Comparison of ENCODE assay signal across 26 cellular contexts in the genomic region with DNA sequence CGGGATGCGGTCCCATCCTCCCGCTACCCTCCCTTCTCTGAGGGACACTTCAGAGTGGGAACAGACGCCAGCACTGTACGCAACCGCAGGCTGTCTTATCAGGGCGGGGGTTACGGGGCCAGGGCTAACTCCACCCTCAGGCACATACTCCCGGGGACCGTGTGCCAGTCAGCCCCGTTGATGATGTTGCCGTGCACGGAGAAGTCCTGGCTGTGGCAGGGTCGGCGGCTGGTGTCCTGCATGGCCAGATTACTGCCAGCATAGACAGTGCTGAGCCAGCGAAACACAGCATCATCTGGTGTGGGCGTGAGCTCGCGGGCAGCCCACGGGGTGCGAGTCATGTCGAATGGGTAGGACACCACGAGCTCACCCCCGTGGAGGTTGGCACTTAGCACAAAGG. TPM values are rescaled to one million over a fixed set of nuclear protein-coding genes. Genes with fewer than 3 reads are reported as not detected.
"Had no signal": no experiment of that assay in that cellular context is flagged by ENCODE, and none has a peak within 500 bp of the region (broad histone marks: within the 10 kb centered on the region; RNA-seq: fewer than 3 reads in every experiment).

No MANE protein-coding gene starts in this region.

- H3K36me3 ChIP-seq: brain microvascular endothelial cell, left lung, thyroid gland had no signal

- H3K4me3 Mint-ChIP-seq: activated CD4-positive, alpha-beta T cell treated with anti-CD3 and anti-CD28 coated beads, Interleukin-2, amount 10 ng/mL, durations not matched to agents 24 days and 14 days; activated CD8-positive, alpha-beta T cell treated with anti-CD3 and anti-CD28 coated beads for 36 hours; activated naive CD4-positive, alpha-beta T cell treated with anti-CD3 and anti-CD28 coated beads, Interleukin-2, amount 10 ng/mL, durations not matched to agents 7 days and 5 days; activated naive CD8-positive, alpha-beta T cell treated with anti-CD3 and anti-CD28 coated beads, Interleukin-2, amount 50 U/mL, for 24 hours; mesothelial cell of epicardium; natural killer cell treated with Interleukin-12 subunit alpha and Interleukin-12 subunit beta and Interleukin-15 and Interleukin-18, amount 100 ng/mL, for 72 hours; T-helper 2 cell treated with Interferon-gamma antibody and Interleukin-4, amounts not matched to agents 5 μg/mL and 100 μg/mL, for 36 hours had no signal

- H3K9me3 Mint-ChIP-seq: activated CD4-positive, alpha-beta T cell treated with anti-CD3 and anti-CD28 coated beads, Interleukin-2, amount 10 ng/mL, durations not matched to agents 24 days and 14 days; activated CD8-positive, alpha-beta T cell treated with anti-CD3 and anti-CD28 coated beads for 36 hours; activated naive CD4-positive, alpha-beta T cell treated with anti-CD3 and anti-CD28 coated beads, Interleukin-2, amount 10 ng/mL, durations not matched to agents 7 days and 5 days; activated naive CD8-positive, alpha-beta T cell treated with anti-CD3 and anti-CD28 coated beads, Interleukin-2, amount 50 U/mL, for 24 hours; activated T-helper 2 cell treated with anti-CD3 and anti-CD28 coated beads, Interferon-gamma antibody, Interleukin-2, Interleukin-4, amounts not matched to agents 10 μg/mL and 5 μg/mL and 100 μg/mL, durations not matched to agents 14 hours and 24 hours and 36 hours; natural killer cell treated with Interleukin-12 subunit alpha and Interleukin-12 subunit beta and Interleukin-15 and Interleukin-18, amount 100 ng/mL, for 72 hours; T-helper 2 cell treated with Interferon-gamma antibody and Interleukin-4, amounts not matched to agents 5 μg/mL and 100 μg/mL, for 36 hours had no signal

- H3K4me3 ChIP-seq: left lung, thyroid gland had no signal

- H3K9me3 ChIP-seq: left lung, thyroid gland had no signal

- DNase-seq: activated CD4-positive, alpha-beta T cell treated with anti-CD3 and anti-CD28 coated beads, Interleukin-2, amount 10 ng/mL, durations not matched to agents 24 days and 14 days; activated CD8-positive, alpha-beta T cell treated with anti-CD3 and anti-CD28 coated beads for 36 hours; activated naive CD4-positive, alpha-beta T cell treated with anti-CD3 and anti-CD28 coated beads, Interleukin-2, amount 10 ng/mL, durations not matched to agents 7 days and 5 days; activated naive CD8-positive, alpha-beta T cell treated with anti-CD3 and anti-CD28 coated beads, Interleukin-2, amount 50 U/mL, for 24 hours; activated T-cell treated with anti-CD3 and anti-CD28 coated beads, Interleukin-2, amount 50 U/mL, for 1 hour; anterior cingulate cortex; brain microvascular endothelial cell; central memory CD4-positive, alpha-beta T cell; cortex of kidney; left lung; nucleus accumbens; retina; stimulated activated CD4-positive, alpha-beta T cell treated with anti-CD3 and anti-CD28 coated beads, Interleukin-12 subunit alpha, Interleukin-12 subunit beta, amount 100 ng/mL, for 4 hours; stimulated activated CD4-positive, alpha-beta T cell treated with anti-CD3 and anti-CD28 coated beads, Interleukin-1b, Interleukin-23, amount 100 ng/mL, for 48 hours; stimulated activated naive CD4-positive, alpha-beta T cell treated with Interleukin-2 at 50 U/mL for 16 hours; thyroid gland had no signal

- H3K27ac ChIP-seq: brain microvascular endothelial cell, left lung, thyroid gland had no signal

- ATAC-seq: activated CD8-positive, alpha-beta T cell treated with anti-CD3 and anti-CD28 coated beads for 36 hours; activated naive CD8-positive, alpha-beta T cell treated with anti-CD3 and anti-CD28 coated beads, Interleukin-2, amount 50 U/mL, for 24 hours; left lung; natural killer cell treated with Interleukin-12 subunit alpha and Interleukin-12 subunit beta and Interleukin-15 and Interleukin-18, amount 100 ng/mL, for 72 hours had no signal

RNA-seq across cellular contexts. Expression of gene C20orf141, which starts 19.3 kb away (rescaled TPM):
- total RNA-seq: activated CD4-positive, alpha-beta T cell treated with anti-CD3 and anti-CD28 coated beads, Interleukin-2, amount 10 ng/mL, durations not matched to agents 24 days and 14 days; activated CD8-positive, alpha-beta T cell treated with anti-CD3 and anti-CD28 coated beads for 36 hours; activated T-helper 2 cell treated with anti-CD3 and anti-CD28 coated beads, Interferon-gamma antibody, Interleukin-2, Interleukin-4, amounts not matched to agents 10 μg/mL and 5 μg/mL and 100 μg/mL, durations not matched to agents 14 hours and 24 hours and 36 hours; frontal cortex; kidney epithelial cell; left lung; lung microvascular endothelial cell; mesothelial cell of epicardium; natural killer cell treated with Interleukin-12 subunit alpha and Interleukin-12 subunit beta and Interleukin-15 and Interleukin-18, amount 100 ng/mL, for 72 hours; posterior vena cava; thyroid gland; ureter had no signal

RNA-seq across cellular contexts. Expression of gene TMEM239, which starts 20.7 kb away (rescaled TPM):
- total RNA-seq: activated CD4-positive, alpha-beta T cell treated with anti-CD3 and anti-CD28 coated beads, Interleukin-2, amount 10 ng/mL, durations not matched to agents 24 days and 14 days; activated CD8-positive, alpha-beta T cell treated with anti-CD3 and anti-CD28 coated beads for 36 hours; activated T-helper 2 cell treated with anti-CD3 and anti-CD28 coated beads, Interferon-gamma antibody, Interleukin-2, Interleukin-4, amounts not matched to agents 10 μg/mL and 5 μg/mL and 100 μg/mL, durations not matched to agents 14 hours and 24 hours and 36 hours; frontal cortex; kidney epithelial cell; left lung; lung microvascular endothelial cell; mesothelial cell of epicardium; natural killer cell treated with Interleukin-12 subunit alpha and Interleukin-12 subunit beta and Interleukin-15 and Interleukin-18, amount 100 ng/mL, for 72 hours; posterior vena cava; subcutaneous adipose tissue; thyroid gland; ureter had no signal
